24 cellular contexts compared by ENCODE assay signal in the genomic region with DNA sequence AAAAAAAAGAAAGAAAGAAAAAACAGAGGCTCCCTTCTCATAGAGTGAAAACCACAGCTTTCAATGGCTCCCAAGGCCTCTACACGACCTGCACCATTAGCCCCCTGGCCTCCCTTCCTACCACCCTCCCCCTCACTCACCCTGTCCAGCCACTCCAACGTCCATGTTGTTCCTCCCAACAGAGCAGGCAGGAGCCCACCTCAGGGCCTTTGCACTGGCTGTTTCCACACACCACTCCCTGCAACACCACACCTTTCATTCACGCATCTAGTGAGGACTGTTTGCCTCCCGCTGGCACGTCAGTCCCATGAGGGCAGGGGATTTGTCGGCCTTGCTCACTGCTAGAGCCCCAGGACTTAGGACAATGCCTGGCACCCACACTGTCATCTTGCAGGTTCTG. TPM values are rescaled to one million over a fixed set of nuclear protein-coding genes. Genes with fewer than 3 reads are reported as not detected.
DNase-seq lines count a peak whose midpoint lies in the region; ATAC-seq, FAIRE-seq and TF ChIP-seq lines count a peak whose summit lies in the region.
"Had no signal": no experiment of that assay in that cellular context is flagged by ENCODE, and none has a peak within 500 bp of the region (broad histone marks: within the 10 kb centered on the region; RNA-seq: fewer than 3 reads in every experiment).

No MANE protein-coding gene starts in this region.

- no peak for DNase-seq in IMR-90
- DNase-seq in H1 (ENCODE audit: low read depth in 1 of 2, low spot score in 2 of 2), result no peak
- no peak for DNase-seq in psoas muscle
- DNase-seq in AG20443 (ENCODE audit: low spot score), result no peak
- DNase-seq: 8988T; ACHN; AML-193; Caco-2; Calu3; CD4-positive, alpha-beta T cell; CD8-positive, alpha-beta T cell; DMS79 treated with DMSO at 0.1 percent for 48 hours; GF-D8 had no signal

- H3K27ac ChIP-seq in HEK293 (ENCODE audit: extremely low read depth, low read depth, low read length) (no peak overlapping the region), IMR-90 (ENCODE audit: insufficient read depth, low read length) (no peak overlapping the region), H1 (ENCODE audit: low read depth, low read length) (no peak overlapping the region), psoas muscle (no peak overlapping the region)
- H3K27ac ChIP-seq: BLaER1 treated with 17β-estradiol and CSF1 and Interleukin-3, amounts not matched to agents 10 nM and 100 nM; C4-2B had no signal

- FAIRE-seq in H1 (lab: Jason Lieb, UNC), result no peak
- FAIRE-seq: A204.1, D721Med, G401.6, GM12891, GM19239 had no signal

- H3K9ac ChIP-seq in IMR-90 (ENCODE audit: low read depth, low read length) (no peak overlapping the region), H1 (replicated peaks in 1 of 4; ENCODE audit: extremely low read depth in 1 of 4, low read depth in 3 of 4, low read length in 3 of 4) (no peak overlapping the region)
- H3K9ac ChIP-seq: BLaER1 treated with 17β-estradiol and CSF1 and Interleukin-3, amounts not matched to agents 10 nM and 100 nM had no signal

- no peak overlapping the region for H3K56ac ChIP-seq in IMR-90 (ENCODE audit: extremely low read depth, insufficient read depth, low read length)
- no peak overlapping the region for H3K56ac ChIP-seq in H1 (replicated peaks; ENCODE audit: insufficient read length, low read depth, low read length)

- no peak overlapping the region for H2BK5ac ChIP-seq in IMR-90 (ENCODE audit: low read depth, low read length, poor library complexity, severe bottlenecking)
- no peak overlapping the region for H2BK5ac ChIP-seq in H1 (ENCODE audit: low read depth, low read length)

- no TSS peak for BruUV-seq in IMR-90 (replicated peaks; lab: Mats Ljungman, UMichigan)

- no peak overlapping the region for H3K4ac ChIP-seq in IMR-90 (ENCODE audit: low read depth, low read length)
- H3K4ac ChIP-seq in H1 (replicated peaks; ENCODE audit: insufficient read length, low read depth, low read length), result no peak overlapping the region

- no peak overlapping the region; the same call in 1 of the 2 replicates for H2BK12ac ChIP-seq in H1 (ENCODE audit: low read depth, low read length)

- H3K9me3 ChIP-seq in HEK293 (ENCODE audit: control insufficient read depth, insufficient read depth, low read depth, low read length) (no peaks in the 10 kb centered on the region), IMR-90 (ENCODE audit: control insufficient read depth, insufficient read depth, low read length) (no peaks in the 10 kb centered on the region), H1 (ENCODE audit: insufficient read depth in 2 of 2, low read depth in 1 of 2, low read length in 1 of 2) (no peaks in the 10 kb centered on the region), psoas muscle (no peaks in the 10 kb centered on the region)
- H3K9me3 ChIP-seq: BLaER1 treated with 17β-estradiol and CSF1 and Interleukin-3, amounts not matched to agents 10 nM and 100 nM; Caco-2 had no signal

- H4K91ac ChIP-seq in IMR-90 (ENCODE audit: insufficient read depth, low read depth, low read length) (no peak overlapping the region), H1 (replicated peaks; ENCODE audit: insufficient read length, low read length) (no peak overlapping the region)

- H3K36me3 ChIP-seq in HEK293 (ENCODE audit: control insufficient read depth in 2 of 2, insufficient read depth in 1 of 2, low read length in 2 of 2), result no peaks in the 10 kb centered on the region
- no peaks in the 10 kb centered on the region for H3K36me3 ChIP-seq in IMR-90 (ENCODE audit: control insufficient read depth, insufficient read depth, low read length)
- H3K36me3 ChIP-seq in H1 (ENCODE audit: control insufficient read depth in 2 of 4, insufficient read depth in 4 of 4, low read length in 3 of 4), result no peaks in the 10 kb centered on the region
- no peaks in the 10 kb centered on the region for H3K36me3 ChIP-seq in psoas muscle (ENCODE audit: insufficient read depth in 1 of 2, low read depth in 1 of 2)
- H3K36me3 ChIP-seq: BLaER1 treated with 17β-estradiol and CSF1 and Interleukin-3, amounts not matched to agents 10 nM and 100 nM had no signal

- CTCF ChIA-PET in HEK293 (lab: Yijun Ruan, JAX), result interaction anchor here (0.7 kb wide), 1 partner anchor 404 kb away, joined by 3 read pairs; no protein-coding TSS in a partner anchor
- CTCF ChIA-PET in IMR-90 (lab: Yijun Ruan, JAX), result no interaction called here
- CTCF ChIA-PET in H1 (lab: Charles Lee; ENCODE audit: partially characterized antibody), result interaction anchor here (1.1 to 1.5 kb wide), 2 partner anchors 49 to 327 kb away, joined by 4 read pairs; no protein-coding TSS in a partner anchor

- H3K27me3 ChIP-seq in IMR-90 (ENCODE audit: control insufficient read depth, insufficient read depth, low read length) (peaks cover 64% of the 10 kb centered on the region), H1 (replicated peaks in 1 of 4; ENCODE audit: control insufficient read depth in 3 of 4, extremely low read depth in 1 of 4, insufficient read depth in 3 of 4, low read length in 3 of 4) (no peaks in the 10 kb centered on the region), psoas muscle (ENCODE audit: insufficient read depth in 3 of 3, low read length in 2 of 3) (peaks cover 0 to 20% (median 0%) of the 10 kb centered on the region in 3 donors)
- H3K27me3 ChIP-seq: BLaER1 treated with 17β-estradiol and CSF1 and Interleukin-3, amounts not matched to agents 10 nM and 100 nM had no signal

- TF ChIP-seq POLR2A in IMR-90 (IDR thresholded peaks at IDR 0.05; ENCODE audit: low read depth, low read length) (no peak), H1 (IDR thresholded peaks at IDR 0.05; ENCODE audit: control extremely low read depth in 1 of 2, low read depth in 2 of 2, low read length in 2 of 2) (no peak)

- POLR2A ChIA-PET in HEK293 (lab: Yijun Ruan, JAX), result no interaction called here
- POLR2A ChIA-PET in IMR-90 (lab: Charles Lee; ENCODE audit: unreplicated experiment), result no interaction called here
- POLR2A ChIA-PET in H1 (lab: Charles Lee; ENCODE audit: partially characterized antibody), result no interaction called here

- peak overlapping the region; percentile 14 for H2AFZ ChIP-seq in IMR-90 (replicated peaks; ENCODE audit: low read length, poor library complexity)
- no peak overlapping the region for H2AFZ ChIP-seq in H1 (ENCODE audit: low read length)

- H3K79me1 ChIP-seq in IMR-90 (ENCODE audit: low read depth in 1 of 2, low read length in 2 of 2) (no peaks in the 10 kb centered on the region), H1 (ENCODE audit: low read depth, low read length) (peaks cover 6% of the 10 kb centered on the region)

- TF ChIP-seq CTCF in HEK293 (tag by site-specific recombination; IDR thresholded peaks at IDR 0.05) (no peak), IMR-90 (conservative IDR thresholded peaks at IDR 0.05; ENCODE audit: low read depth, low read length) (no peak), H1 (IDR thresholded peaks at IDR 0.05; ENCODE audit: control extremely low read depth in 1 of 3, insufficient read depth in 1 of 3, low read depth in 1 of 3, low read length in 3 of 3) (no peak), psoas muscle (IDR thresholded peaks at IDR 0.05) (no peak)

- H3K14ac ChIP-seq in IMR-90 (replicated peaks; ENCODE audit: low read depth, low read length) (no peak overlapping the region), H1 (ENCODE audit: insufficient read length) (no peak overlapping the region)

- H2AK9ac ChIP-seq in IMR-90 (replicated peaks; ENCODE audit: low read depth, low read length, poor library complexity), result no peak overlapping the region

- H3K4me2 ChIP-seq in IMR-90 (ENCODE audit: low read depth, low read length), result no peak overlapping the region
- H3K4me2 ChIP-seq in H1 (ENCODE audit: insufficient read depth in 1 of 2, low read depth in 2 of 2, low read length in 2 of 2), result no peak overlapping the region
- H3K4me2 ChIP-seq: BLaER1 treated with 17β-estradiol and CSF1 and Interleukin-3, amounts not matched to agents 10 nM and 100 nM had no signal

- H3K4me1 ChIP-seq in HEK293 (ENCODE audit: control insufficient read depth, insufficient read depth, low read length) (no peaks in the 10 kb centered on the region), IMR-90 (ENCODE audit: control insufficient read depth, insufficient read depth, low read length) (no peaks in the 10 kb centered on the region), H1 (replicated peaks in 1 of 4; ENCODE audit: control insufficient read depth in 3 of 4, insufficient read depth in 4 of 4, low read length in 3 of 4) (peaks cover 0 to 2% (median 0%) of the 10 kb centered on the region in 4 experiments; a peak in 1 of 7 replicates), psoas muscle (no peaks in the 10 kb centered on the region)
- H3K4me1 ChIP-seq: Caco-2 had no signal

- H2BK20ac ChIP-seq in IMR-90 (ENCODE audit: low read depth, low read length) (no peak overlapping the region), H1 (ENCODE audit: low read length) (no peak overlapping the region)

- in situ Hi-C loops in IMR-90 (cut with MboI; ENCODE audit: low sequenced_read_pairs), result no loop called here

- H3K79me2 ChIP-seq in H1 (ENCODE audit: control insufficient read depth in 1 of 2, insufficient read depth in 2 of 2, low read length in 2 of 2), result no peaks in the 10 kb centered on the region

- H4K8ac ChIP-seq in IMR-90 (ENCODE audit: low read depth in 2 of 2, low read length in 2 of 2) (no peak overlapping the region), H1 (ENCODE audit: extremely low read depth, insufficient read depth, low read length) (no peak overlapping the region)

- H3K9me1 ChIP-seq in IMR-90 (ENCODE audit: insufficient read depth, low read length), result no peaks in the 10 kb centered on the region

- H2BK15ac ChIP-seq in IMR-90 (ENCODE audit: low read depth, low read length) (no peak overlapping the region), H1 (ENCODE audit: low read length) (no peak overlapping the region)

- dilution Hi-C loops in IMR-90 (cut with HindIII; ENCODE audit: low sequenced_read_pairs, unreplicated experiment), result no loop called here

- H2BK120ac ChIP-seq in IMR-90 (ENCODE audit: low read depth, low read length), result no peak overlapping the region
- no peak overlapping the region for H2BK120ac ChIP-seq in H1 (replicated peaks; ENCODE audit: low read depth, low read length)

- H3K23me2 ChIP-seq in H1 (ENCODE audit: low read depth, low read length), result no peaks in the 10 kb centered on the region

- no peak overlapping the region for H2AK5ac ChIP-seq in IMR-90 (ENCODE audit: low read depth, low read length)
- H2AK5ac ChIP-seq in H1 (ENCODE audit: low read depth, low read length), result 0 out of 2 replicates have a peak overlapping the region, but pooled peaks have one; percentile 39

- 59% methylated on average over 3 of the region's 6 CpGs; no CpG with 5 or more reads in 1 of the 2 experiments for WGBS in IMR-90 (ENCODE audit: extremely low coverage in 2 of 2, insufficient read length in 1 of 2), 2 experiments
- WGBS in H1 (ENCODE audit: extremely low coverage in 1 of 2, insufficient coverage in 1 of 2, insufficient read length in 1 of 2, insufficient replicate concordance in 2 of 2, low coverage in 1 of 2, low lambda C conversion rate in 2 of 2, missing lambda C conversion rate in 1 of 2), 2 experiments, result 87% methylated on average over 6 of the region's 6 CpGs; no CpG with 5 or more reads in 1 of the 2 experiments
- WGBS in psoas muscle, 3 donors, result 47 to 61% (median 48%) methylated on average over 6 of the region's 6 CpGs

- TF ChIP-seq RAD21 in IMR-90 (IDR thresholded peaks at IDR 0.05; ENCODE audit: low read length) (no peak), H1 (IDR thresholded peaks at IDR 0.05 in 1 of 2, conservative IDR thresholded peaks at IDR 0.05 in 1 of 2; ENCODE audit: low read depth in 2 of 2, low read length in 2 of 2) (no peak)

- intact Hi-C loops in IMR-90 (cut with micrococcal nuclease) (no loop called here), psoas muscle (cut with DNase I) (no loop called here)

- H4K20me1 ChIP-seq in IMR-90 (ENCODE audit: insufficient read depth, low read length) (no peaks in the 10 kb centered on the region), H1 (replicated peaks in 1 of 2; ENCODE audit: control insufficient read depth in 1 of 2, insufficient read depth in 2 of 2, low read length in 2 of 2) (peaks cover 3 to 8% of the 10 kb centered on the region in 2 experiments)

- no peak for ATAC-seq in IMR-90 (ENCODE audit: low read depth)
- no peak for ATAC-seq in psoas muscle
- ATAC-seq in HG03342 (IDR thresholded peaks at IDR 0.05; ENCODE audit: unreplicated experiment), result no peak
- ATAC-seq: CD8-positive, alpha-beta T cell had no signal

- H3K18ac ChIP-seq in IMR-90 (ENCODE audit: low read depth, low read length) (no peak overlapping the region), H1 (ENCODE audit: extremely low read depth, low read length) (no peak overlapping the region)

- H3K4me3 ChIP-seq in HEK293 (ENCODE audit: low read depth, low read length), result no peak overlapping the region
- no peak overlapping the region for H3K4me3 ChIP-seq in IMR-90 (ENCODE audit: insufficient read depth, low read depth, low read length)
- no peak overlapping the region for H3K4me3 ChIP-seq in H1 (ENCODE audit: extremely low read depth in 1 of 4, insufficient read depth in 2 of 4, low read depth in 3 of 4, low read length in 4 of 4)
- no peak overlapping the region for H3K4me3 ChIP-seq in psoas muscle
- H3K4me3 ChIP-seq: BLaER1 treated with 17β-estradiol and CSF1 and Interleukin-3, amounts not matched to agents 10 nM and 100 nM had no signal

- H3K23ac ChIP-seq in IMR-90 (ENCODE audit: low read depth, low read length), result no peak overlapping the region
- no peak overlapping the region for H3K23ac ChIP-seq in H1 (ENCODE audit: insufficient read length)

- no peak overlapping the region for H4K5ac ChIP-seq in IMR-90 (ENCODE audit: low read depth, low read length)
- no peak overlapping the region for H4K5ac ChIP-seq in H1 (ENCODE audit: insufficient read length, low read depth, low read length)

- TF ChIP-seq EP300 in H1 (IDR thresholded peaks at IDR 0.05; ENCODE audit: borderline replicate concordance in 1 of 2, low read depth in 2 of 2, low read length in 2 of 2), result no peak

RNA-seq across cellular contexts. Expression of gene GRM4, which starts 39.5 kb away (rescaled TPM):
- total RNA-seq in IMR-90 (2012; rRNA removed) (not detected in 2 replicates), psoas muscle (under 1 TPM in 2 of 4 donors, not detected in 2; 0.07 to 0.39 TPM)
- polyA plus RNA-seq in IMR-90 (2012; rRNA removed) (0.02 and 0.03 TPM in 2 replicates), H1 (2011; rRNA removed) (19.6 and 24.2 TPM in 2 replicates), psoas muscle (under 1 TPM in 1 of 3 donors, not detected in 2; 0.14 TPM)
- polyA plus RNA-seq in IMR-90 (2012; cell fraction: cytosol; rRNA removed), result 0.01 and 0.10 TPM in 2 replicates
- polyA plus RNA-seq in IMR-90 (2012; cell fraction: nucleus; rRNA removed; ENCODE audit: low replicate concordance), result 0.06 and 0.17 TPM in 2 replicates
- 18.7 and 21.5 TPM in 2 replicates for total RNA-seq in H1 (2021; fragmentation: NEBNext Ultra II Directional; extraction: Animal tissue kit (Norgen Biotek cat#: 25700))
- polyA plus RNA-seq in H1 (2011; cell fraction: cytosol; rRNA removed), result 9.2 TPM
- polyA plus RNA-seq in H1 (2011; cell fraction: nucleus; rRNA removed), result 32.8 TPM
- 9.0 to 19.1 TPM (median 15.6 TPM) in 4 replicates for polyA plus RNA-seq in H1 (2012, experiment 1 of 2)
- 9.6 TPM for polyA plus RNA-seq in H1 (2012, experiment 2 of 2)
- 27.2 TPM for polyA plus RNA-seq in H1 (2013, experiment 1 of 2)
- 27.6 TPM for polyA plus RNA-seq in H1 (2013, experiment 2 of 2)
- polyA minus RNA-seq in H1 (2011; rRNA and poly(A)+ RNA removed), result 15.4 and 22.9 TPM in 2 replicates
- polyA minus RNA-seq in H1 (2011; cell fraction: cytosol; rRNA and poly(A)+ RNA removed), result 17.1 TPM
- polyA minus RNA-seq in H1 (2011; cell fraction: nucleus; rRNA and poly(A)+ RNA removed), result 16.3 TPM
- total RNA-seq: B cell, Calu3 had no signal
- polyA plus RNA-seq: AG04450 had no signal

Comparison
In these comparisons a context has a peak if more than half of its experiments do, and no peak if none do; other contexts are left out.
1. RNA of gene GRM4, which starts 39.5 kb away (total RNA-seq): 18.7 to 21.5 TPM in H1; not detected in IMR-90 and 0.07 to 0.39 TPM in psoas muscle; every median in the first group is over 10 times any median in the second.